Comparison of ENCODE assay signal across 8 cellular contexts in genomic region chr19:46471116-46471733, GRCh38. TPM values are rescaled to one million over a fixed set of nuclear protein-coding genes. Genes with fewer than 3 reads are reported as not detected.
DNase-seq lines count a peak whose midpoint lies in the region; ATAC-seq and TF ChIP-seq lines count a peak whose summit lies in the region.
"Had no signal": no experiment of that assay in that cellular context is flagged by ENCODE, and none has a peak within 500 bp of the region (broad histone marks: within the 10 kb centered on the region; RNA-seq: fewer than 3 reads in every experiment).

Gene PNMA8A (minus strand): TSS chr19:46471563. CDS start chr19:46471035, 528 bp downstream.

- H3K4me2 ChIP-seq in SK-N-SH = peak within 1 kb of the TSS; percentile 92

- peaks cover 8% of the 10 kb centered on the region; the same call in 1 of the 2 replicates for H3K79me2 ChIP-seq in SK-N-SH (ENCODE audit: insufficient read depth)

- H3K9ac ChIP-seq in SK-N-SH = peak within 1 kb of the TSS; percentile 75

- H3K36me3 Mint-ChIP-seq in glutamatergic neuron (ENCODE audit: unreplicated experiment) = peaks cover 6% of the 10 kb centered on the region

- H3F3A ChIP-seq in SK-N-SH (replicated peaks; ENCODE audit: insufficient read depth) = peaks cover 34% of the 10 kb centered on the region

- H3K9me3 ChIP-seq in SK-N-SH (no peaks in the 10 kb centered on the region), ovary (no peaks in the 10 kb centered on the region)

- TF ChIP-seq EP300 in Ishikawa (IDR thresholded peaks at IDR 0.05; ENCODE audit: borderline replicate concordance) (no peak), SK-N-SH (IDR thresholded peaks at IDR 0.05; ENCODE audit: borderline replicate concordance in 1 of 2, low read depth in 1 of 2, low read length in 1 of 2) (no peak), ovary (IDR thresholded peaks at IDR 0.05) (no peak)

- H3K9me2 ChIP-seq in SK-N-SH = no peaks in the 10 kb centered on the region

- H3K27me3 ChIP-seq in SK-N-SH (ENCODE audit: insufficient read depth) (no peaks in the 10 kb centered on the region), ovary (no peaks in the 10 kb centered on the region)

- H3K4me3 ChIP-seq in SK-N-SH (ENCODE audit: low read depth in 2 of 2, low read length in 1 of 2) (peak within 1 kb of the TSS; percentile 63 to 68), ovary (peak within 1 kb of the TSS; percentile 51)

- TF ChIP-seq CTCF in SK-N-SH (IDR thresholded peaks at IDR 0.05) (peak; percentile 30), glutamatergic neuron (IDR thresholded peaks at IDR 0.05; ENCODE audit: partially characterized antibody, unreplicated experiment) (no peak), ovary (IDR thresholded peaks at IDR 0.05) (peak in 1 of 3 donors; percentile 39)

- H3K27ac Mint-ChIP-seq in glutamatergic neuron (ENCODE audit: unreplicated experiment) = no peak within 1 kb of the TSS
- H3K27ac Mint-ChIP-seq: T-helper 1 cell treated with Interleukin-12 subunit alpha and Interleukin-12 subunit beta and Interleukin-4 antibody, amounts not matched to agents 30 μg/mL and 1 μg/mL, for 36 hours had no signal

- TF ChIP-seq RAD21 in Ishikawa (IDR thresholded peaks at IDR 0.05; ENCODE audit: low read depth) (no peak), SK-N-SH (IDR thresholded peaks at IDR 0.05; ENCODE audit: low read length) (no peak)

- H3K4me1 ChIP-seq in SK-N-SH (ENCODE audit: control insufficient read depth in 1 of 2, insufficient read depth in 2 of 2, low read depth in 1 of 2, low read length in 1 of 2) (peaks cover 16 to 23% of the 10 kb centered on the region in 2 experiments; a peak in 2 of 4 replicates), ovary (ENCODE audit: insufficient read depth) (peaks cover 8% of the 10 kb centered on the region)

- peaks cover 3% of the 10 kb centered on the region for H3K4me1 Mint-ChIP-seq in glutamatergic neuron (ENCODE audit: low read depth, unreplicated experiment)

- ATAC-seq in HG02571 (IDR thresholded peaks at IDR 0.05; ENCODE audit: unreplicated experiment) = no peak

- H4K20me1 ChIP-seq in SK-N-SH (ENCODE audit: insufficient read depth) = no peaks in the 10 kb centered on the region

- TF ChIP-seq POLR2A in ovary (IDR thresholded peaks at IDR 0.05) = peak; percentile 12

- peaks cover 2% of the 10 kb centered on the region for H3K9me3 Mint-ChIP-seq in glutamatergic neuron (ENCODE audit: unreplicated experiment)
- H3K9me3 Mint-ChIP-seq: T-helper 1 cell treated with Interleukin-12 subunit alpha and Interleukin-12 subunit beta and Interleukin-4 antibody, amounts not matched to agents 30 μg/mL and 1 μg/mL, for 36 hours had no signal

- H3K27ac ChIP-seq in SK-N-SH (ENCODE audit: low read depth in 2 of 2, low read length in 1 of 2) (peak within 1 kb of the TSS; percentile 68 to 81), ovary (peak within 1 kb of the TSS; percentile 31 to 82)

- CTCF ChIA-PET in SK-N-SH (lab: Yijun Ruan, JAX) = interaction anchor here (1.0 to 24.7 kb wide), 6 partner anchors 10 to 85 kb away, joined by 3 to 463 read pairs (median 6); no protein-coding TSS in a partner anchor

- H2AFZ ChIP-seq in SK-N-SH (ENCODE audit: low read depth) = peak within 1 kb of the TSS; percentile 100

- WGBS in SK-N-SH (ENCODE audit: low lambda C conversion rate) = 20% methylated on average over 11 of the region's 57 CpGs
- whole genome bisulfite sequencing in ovary, 3 donors = 1 to 2% (median 2%) methylated on average over 41 to 57 of the region's 57 CpGs

- H3K27me3 Mint-ChIP-seq in glutamatergic neuron (ENCODE audit: unreplicated experiment) = peaks cover 3% of the 10 kb centered on the region

- H3K36me3 ChIP-seq in SK-N-SH (replicated peaks in 1 of 2; ENCODE audit: control insufficient read depth in 1 of 2, insufficient read depth in 2 of 2, low read length in 1 of 2) = peaks cover 0 to 8% of the 10 kb centered on the region in 2 experiments
- H3K36me3 ChIP-seq in ovary = no peaks in the 10 kb centered on the region

- intact Hi-C loops in ovary (cut with DNase I) = no loop called here

- DNase-seq in SK-N-SH (peak; percentile 97), glutamatergic neuron (peak; percentile 89), ovary (peak; percentile 78 to 90 (median 87)), SHP77 treated with DMSO at 0.1 percent for 48 hours (lab: John Stamatoyannopoulos, UW) (no peak), Kasumi-1 (lab: John Stamatoyannopoulos, UW) (no peak)

- POLR2A ChIA-PET in SK-N-SH (lab: Yijun Ruan, JAX) = no interaction called here

- H3K4me3 Mint-ChIP-seq in glutamatergic neuron (ENCODE audit: unreplicated experiment) = peak within 1 kb of the TSS; percentile 78
- H3K4me3 Mint-ChIP-seq: T-helper 1 cell treated with Interleukin-12 subunit alpha and Interleukin-12 subunit beta and Interleukin-4 antibody, amounts not matched to agents 30 μg/mL and 1 μg/mL, for 36 hours had no signal

TF ChIP-seq in Ishikawa, 13 proteins besides CTCF, POLR2A, EP300 and RAD21 (continues in another document):
- peak; percentile 57 for TF ChIP-seq EGR1 (IDR thresholded peaks at IDR 0.05)
- TF ChIP-seq ZBTB7A (IDR thresholded peaks at IDR 0.05; ENCODE audit: low read depth) = peak; percentile 50; the same call in 1 of the 2 replicates
- 0 out of 2 replicates have a peak, but pooled peaks have one; percentile 31 for TF ChIP-seq TEAD4 (IDR thresholded peaks at IDR 0.05)
- peak; percentile 44; the same call in 1 of the 2 replicates for TF ChIP-seq TCF12 (IDR thresholded peaks at IDR 0.05; ENCODE audit: low read depth)
- no peak for TF ChIP-seq CREB1 (IDR thresholded peaks at IDR 0.05; ENCODE audit: low read depth)
- TF ChIP-seq, protein P1, sequence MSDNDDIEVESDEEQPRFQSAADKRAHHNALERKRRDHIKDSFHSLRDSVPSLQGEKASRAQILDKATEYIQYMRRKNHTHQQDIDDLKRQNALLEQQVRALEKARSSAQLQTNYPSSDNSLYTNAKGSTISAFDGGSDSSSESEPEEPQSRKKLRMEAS (IDR thresholded peaks at IDR 0.05) = peak; percentile 95

TF ChIP-seq in SK-N-SH, 30 proteins besides CTCF, POLR2A, EP300 and RAD21:
- no peak for TF ChIP-seq EZH2phosphoT487 (IDR thresholded peaks at IDR 0.05; ENCODE audit: borderline replicate concordance, low read depth)
- peak; percentile 92 for TF ChIP-seq NRF1 (IDR thresholded peaks at IDR 0.05; ENCODE audit: low read depth, low read length)
- TF ChIP-seq, protein P1 (IDR thresholded peaks at IDR 0.05; ENCODE audit: low read depth) = peak; percentile 88
- TF ChIP-seq POLR2AphosphoS5 (IDR thresholded peaks at IDR 0.05; ENCODE audit: low read depth, low read length) = peak; percentile 51; the same call in 1 of the 2 replicates
- TF ChIP-seq FOSL2 (IDR thresholded peaks at IDR 0.05; ENCODE audit: borderline replicate concordance, low read depth) = no peak
- peak; percentile 94 for TF ChIP-seq MXI1 (IDR thresholded peaks at IDR 0.05; ENCODE audit: low read depth, low read length)
- TF ChIP-seq, protein P2, sequence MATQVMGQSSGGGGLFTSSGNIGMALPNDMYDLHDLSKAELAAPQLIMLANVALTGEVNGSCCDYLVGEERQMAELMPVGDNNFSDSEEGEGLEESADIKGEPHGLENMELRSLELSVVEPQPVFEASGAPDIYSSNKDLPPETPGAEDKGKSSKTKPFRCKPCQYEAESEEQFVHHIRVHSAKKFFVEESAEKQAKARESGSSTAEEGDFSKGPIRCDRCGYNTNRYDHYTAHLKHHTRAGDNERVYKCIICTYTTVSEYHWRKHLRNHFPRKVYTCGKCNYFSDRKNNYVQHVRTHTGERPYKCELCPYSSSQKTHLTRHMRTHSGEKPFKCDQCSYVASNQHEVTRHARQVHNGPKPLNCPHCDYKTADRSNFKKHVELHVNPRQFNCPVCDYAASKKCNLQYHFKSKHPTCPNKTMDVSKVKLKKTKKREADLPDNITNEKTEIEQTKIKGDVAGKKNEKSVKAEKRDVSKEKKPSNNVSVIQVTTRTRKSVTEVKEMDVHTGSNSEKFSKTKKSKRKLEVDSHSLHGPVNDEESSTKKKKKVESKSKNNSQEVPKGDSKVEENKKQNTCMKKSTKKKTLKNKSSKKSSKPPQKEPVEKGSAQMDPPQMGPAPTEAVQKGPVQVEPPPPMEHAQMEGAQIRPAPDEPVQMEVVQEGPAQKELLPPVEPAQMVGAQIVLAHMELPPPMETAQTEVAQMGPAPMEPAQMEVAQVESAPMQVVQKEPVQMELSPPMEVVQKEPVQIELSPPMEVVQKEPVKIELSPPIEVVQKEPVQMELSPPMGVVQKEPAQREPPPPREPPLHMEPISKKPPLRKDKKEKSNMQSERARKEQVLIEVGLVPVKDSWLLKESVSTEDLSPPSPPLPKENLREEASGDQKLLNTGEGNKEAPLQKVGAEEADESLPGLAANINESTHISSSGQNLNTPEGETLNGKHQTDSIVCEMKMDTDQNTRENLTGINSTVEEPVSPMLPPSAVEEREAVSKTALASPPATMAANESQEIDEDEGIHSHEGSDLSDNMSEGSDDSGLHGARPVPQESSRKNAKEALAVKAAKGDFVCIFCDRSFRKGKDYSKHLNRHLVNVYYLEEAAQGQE (IDR thresholded peaks at IDR 0.05; ENCODE audit: low read depth, low read length) = no peak; the same call in 1 of the 2 replicates
- TF ChIP-seq MEF2A (IDR thresholded peaks at IDR 0.05; ENCODE audit: borderline replicate concordance, low read depth) = no peak
- peak; percentile 79; the same call in 1 of the 2 replicates for TF ChIP-seq RFX5 (IDR thresholded peaks at IDR 0.05; ENCODE audit: low read length)
- TF ChIP-seq FOXM1 (IDR thresholded peaks at IDR 0.05; ENCODE audit: low read depth) = no peak

RNA-seq across cellular contexts. Expression of gene PNMA8A, which starts in this region (rescaled TPM):
- polyA plus RNA-seq in SK-N-SH (2012; rRNA removed) (10.2 and 13.8 TPM in 2 replicates), ovary (10 to 100 TPM in 1 of 2 donors, 1 to 10 TPM in 1; 9.9 to 13.2 TPM)
- polyA plus RNA-seq in SK-N-SH (2012; cell fraction: cytosol; rRNA removed) = 15.7 and 15.8 TPM in 2 replicates
- 6.8 and 8.5 TPM in 2 replicates for polyA plus RNA-seq in SK-N-SH (2012; cell fraction: nucleus; rRNA removed)
- total RNA-seq in glutamatergic neuron (ENCODE audit: unreplicated experiment) (14.1 TPM), ovary (10 to 100 TPM in 6 of 7 donors, 1 to 10 TPM in 1; 8.8 to 35.3 (median 32.8) TPM)

Comparison
In these comparisons a context has a peak if more than half of its experiments do, and no peak if none do; other contexts are left out.
1. DNase-seq: peak in SK-N-SH (single experiment), glutamatergic neuron (single experiment) and ovary (5 of 5); none in SHP77 treated with DMSO at 0.1 percent for 48 hours (single experiment) and Kasumi-1 (0 of 2).